In the genomic region with DNA sequence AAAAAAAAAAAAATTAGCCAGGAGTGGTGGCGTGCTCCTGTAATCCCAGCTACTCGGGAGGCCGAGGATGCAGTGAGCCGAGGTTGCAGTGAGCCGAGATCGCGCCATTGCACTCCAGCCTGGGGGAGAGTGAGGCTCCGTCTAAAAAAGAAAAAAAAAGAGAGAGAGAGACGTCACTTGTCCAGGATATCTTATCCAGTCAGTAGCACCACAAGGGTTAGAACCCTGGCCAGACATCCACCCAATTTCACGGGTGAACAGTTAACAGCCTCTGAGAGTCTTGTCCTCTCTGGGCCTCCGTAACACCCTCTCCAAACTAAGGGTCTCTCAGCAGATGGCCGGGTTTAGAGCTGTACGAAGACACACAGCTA, we compare ENCODE assay signal across 8 cellular contexts. TPM values are rescaled to one million over a fixed set of nuclear protein-coding genes. Genes with fewer than 3 reads are reported as not detected.
DNase-seq lines count a peak whose midpoint lies in the region; ATAC-seq, FAIRE-seq and TF ChIP-seq lines count a peak whose summit lies in the region.

No MANE protein-coding gene starts in this region.

- no peaks in the 10 kb centered on the region for H3K27me3 ChIP-seq in keratinocyte (ENCODE audit: control insufficient read depth, extremely low read depth, insufficient read depth, low read length)

- H3K4me3 ChIP-seq in keratinocyte (ENCODE audit: control insufficient read depth in 2 of 3, extremely low read depth in 1 of 3, insufficient read depth in 2 of 3, low read depth in 1 of 3, low read length in 3 of 3) = peak overlapping the region; percentile 77 to 100 (median 96)

- peaks cover 43% of the 10 kb centered on the region for H3K79me2 ChIP-seq in keratinocyte (ENCODE audit: control insufficient read depth, insufficient read depth, low read length)

- H3K27me3 Mint-ChIP-seq in T-helper 2 cell treated with Interferon-gamma antibody and Interleukin-4, amounts not matched to agents 5 μg/mL and 100 μg/mL, for 36 hours (ENCODE audit: low read depth) = no peaks in the 10 kb centered on the region
- H3K27me3 Mint-ChIP-seq in activated T-helper 1 cell treated with anti-CD3 and anti-CD28 coated beads, Interleukin-12 subunit alpha, Interleukin-12 subunit beta, Interleukin-2, Interleukin-4 antibody, amounts not matched to agents 30 ng/mL and 10 ng/mL and 1 ng/mL, durations not matched to agents 14 hours and 24 hours and 36 hours (ENCODE audit: insufficient read depth) = no peaks in the 10 kb centered on the region

- peaks cover 3 to 10% of the 10 kb centered on the region in 2 experiments for H3K36me3 ChIP-seq in keratinocyte (ENCODE audit: control insufficient read depth in 2 of 2, extremely low read depth in 1 of 2, insufficient read depth in 2 of 2, low read length in 2 of 2)

- peaks cover 6% of the 10 kb centered on the region for H4K20me1 ChIP-seq in keratinocyte (ENCODE audit: control insufficient read depth, extremely low read depth, insufficient read depth, low read length)

- H3K4me1 Mint-ChIP-seq in T-helper 2 cell treated with Interferon-gamma antibody and Interleukin-4, amounts not matched to agents 5 μg/mL and 100 μg/mL, for 36 hours (ENCODE audit: low read depth) = peaks cover 27% of the 10 kb centered on the region
- peaks cover 33% of the 10 kb centered on the region for H3K4me1 Mint-ChIP-seq in activated T-helper 1 cell treated with anti-CD3 and anti-CD28 coated beads, Interleukin-12 subunit alpha, Interleukin-12 subunit beta, Interleukin-2, Interleukin-4 antibody, amounts not matched to agents 30 ng/mL and 10 ng/mL and 1 ng/mL, durations not matched to agents 14 hours and 24 hours and 36 hours (ENCODE audit: low read depth)

- FAIRE-seq in keratinocyte (lab: Jason Lieb, UNC) = no peak

- dilution Hi-C loops in keratinocyte (cut with MboI; ENCODE audit: extremely low pct_ligation_motif_present, low sequenced_read_pairs) = no loop called here

- intact Hi-C loops in activated T-helper 1 cell treated with anti-CD3 and anti-CD28 coated beads, Interleukin-12 subunit alpha, Interleukin-12 subunit beta, Interleukin-2, Interleukin-4 antibody, amounts not matched to agents 30 ng/mL and 10 ng/mL and 1 ng/mL, durations not matched to agents 14 hours and 24 hours and 36 hours (cut with micrococcal nuclease) = loop anchor here (1.0 to 5.0 kb wide), 4 partner anchors 39 to 224 kb away; partner anchors contain the start of genes BLOC1S3 and TRAPPC6A

- no peak for ATAC-seq in GM18868 (IDR thresholded peaks at IDR 0.05; ENCODE audit: unreplicated experiment)
- no peak for ATAC-seq in activated CD4-positive, CD25-positive, alpha-beta regulatory T cell treated with anti-CD3 and anti-CD28 coated beads, Interleukin-2, amount 50 U/mL, for 24 hours

- H3K4me1 ChIP-seq in keratinocyte (ENCODE audit: control insufficient read depth, extremely low read depth, insufficient read depth, low read length) = peaks cover 23% of the 10 kb centered on the region

- no peaks in the 10 kb centered on the region for H3K9me3 ChIP-seq in keratinocyte (ENCODE audit: control insufficient read depth, low read depth, low read length)

- H3K9me1 ChIP-seq in keratinocyte (ENCODE audit: control insufficient read depth, extremely low read depth, insufficient read depth, low read length) = no peaks in the 10 kb centered on the region

- peak overlapping the region; percentile 100 for H2AFZ ChIP-seq in keratinocyte (ENCODE audit: control insufficient read depth, low read length)

- H3K9me3 Mint-ChIP-seq in T-helper 2 cell treated with Interferon-gamma antibody and Interleukin-4, amounts not matched to agents 5 μg/mL and 100 μg/mL, for 36 hours = no peaks in the 10 kb centered on the region
- no peaks in the 10 kb centered on the region for H3K9me3 Mint-ChIP-seq in activated T-helper 1 cell treated with anti-CD3 and anti-CD28 coated beads, Interleukin-12 subunit alpha, Interleukin-12 subunit beta, Interleukin-2, Interleukin-4 antibody, amounts not matched to agents 30 ng/mL and 10 ng/mL and 1 ng/mL, durations not matched to agents 14 hours and 24 hours and 36 hours

- no peaks in the 10 kb centered on the region for H3K36me3 Mint-ChIP-seq in T-helper 2 cell treated with Interferon-gamma antibody and Interleukin-4, amounts not matched to agents 5 μg/mL and 100 μg/mL, for 36 hours (ENCODE audit: low read depth)
- peaks cover 1% of the 10 kb centered on the region for H3K36me3 Mint-ChIP-seq in activated T-helper 1 cell treated with anti-CD3 and anti-CD28 coated beads, Interleukin-12 subunit alpha, Interleukin-12 subunit beta, Interleukin-2, Interleukin-4 antibody, amounts not matched to agents 30 ng/mL and 10 ng/mL and 1 ng/mL, durations not matched to agents 14 hours and 24 hours and 36 hours (ENCODE audit: low read depth)

- peak overlapping the region; percentile 99 for H3K27ac Mint-ChIP-seq in T-helper 2 cell treated with Interferon-gamma antibody and Interleukin-4, amounts not matched to agents 5 μg/mL and 100 μg/mL, for 36 hours
- peak overlapping the region; percentile 93 for H3K27ac Mint-ChIP-seq in activated T-helper 1 cell treated with anti-CD3 and anti-CD28 coated beads, Interleukin-12 subunit alpha, Interleukin-12 subunit beta, Interleukin-2, Interleukin-4 antibody, amounts not matched to agents 30 ng/mL and 10 ng/mL and 1 ng/mL, durations not matched to agents 14 hours and 24 hours and 36 hours

- H3K4me2 ChIP-seq in keratinocyte (ENCODE audit: control insufficient read depth, extremely low read depth, insufficient read depth, low read depth, low read length) = peak overlapping the region; percentile 92

- peak overlapping the region; percentile 95 for H3K4me3 Mint-ChIP-seq in T-helper 2 cell treated with Interferon-gamma antibody and Interleukin-4, amounts not matched to agents 5 μg/mL and 100 μg/mL, for 36 hours
- H3K4me3 Mint-ChIP-seq in activated T-helper 1 cell treated with anti-CD3 and anti-CD28 coated beads, Interleukin-12 subunit alpha, Interleukin-12 subunit beta, Interleukin-2, Interleukin-4 antibody, amounts not matched to agents 30 ng/mL and 10 ng/mL and 1 ng/mL, durations not matched to agents 14 hours and 24 hours and 36 hours = peak overlapping the region; percentile 96

- no peak for TF ChIP-seq CTCF in keratinocyte (optimal IDR thresholded peaks at IDR 0.05 in 1 of 3, IDR thresholded peaks at IDR 0.05 in 1 of 3, conservative IDR thresholded peaks at IDR 0.05 in 1 of 3; ENCODE audit: extremely low read depth in 1 of 3, insufficient read depth in 2 of 3, low read length in 3 of 3)

- peak overlapping the region; percentile 99 for H3K9ac ChIP-seq in keratinocyte (ENCODE audit: control insufficient read depth, extremely low read depth, insufficient read depth, low read length)

- H3K27ac ChIP-seq in keratinocyte (ENCODE audit: control insufficient read depth, insufficient read depth, low read length) (peak overlapping the region; percentile 99), temporal lobe (ENCODE audit: low read depth, low read length) (peak overlapping the region; percentile 91)

- DNase-seq in T-helper 2 cell treated with Interferon-gamma antibody and Interleukin-4, amounts not matched to agents 5 μg/mL and 100 μg/mL, for 36 hours (ENCODE audit: low spot score) = no peak
- DNase-seq in T-helper 2 cell (no peak), keratinocyte (ENCODE audit: low read depth, low spot score) (no peak)
- no peak for DNase-seq in activated T-helper 1 cell treated with anti-CD3 and anti-CD28 coated beads, Interleukin-12 subunit alpha, Interleukin-12 subunit beta, Interleukin-2, Interleukin-4 antibody, amounts not matched to agents 30 ng/mL and 10 ng/mL and 1 ng/mL, durations not matched to agents 14 hours and 24 hours and 36 hours (ENCODE audit: low spot score)
- no peak for DNase-seq in stimulated activated CD4-positive, alpha-beta T cell treated with anti-CD3 and anti-CD28 coated beads, Interleukin-4, amount 100 ng/mL, for 1 hour

RNA-seq across cellular contexts. Expression of gene CLPTM1, which starts 0.9 kb away (rescaled TPM):
- total RNA-seq in activated T-helper 1 cell treated with anti-CD3 and anti-CD28 coated beads, Interleukin-12 subunit alpha, Interleukin-12 subunit beta, Interleukin-2, Interleukin-4 antibody, amounts not matched to agents 30 ng/mL and 10 ng/mL and 1 ng/mL, durations not matched to agents 14 hours and 24 hours and 36 hours = 86.1 and 93.1 TPM in 2 replicates
- polyA plus RNA-seq in keratinocyte = 44.6 to 74.6 TPM (median 47.1 TPM) in 3 replicates
- polyA plus RNA-seq in keratinocyte (2011; ENCODE audit: low read depth) = 167 TPM
- polyA plus RNA-seq in keratinocyte (2011; cell fraction: cytosol; rRNA removed) = 53.5 and 67.8 TPM in 2 replicates
- polyA plus RNA-seq in keratinocyte (2011; cell fraction: nucleus; rRNA removed) = 88.7 and 102 TPM in 2 replicates
- 66.0 and 67.4 TPM in 2 replicates for polyA plus RNA-seq in keratinocyte (2012; ENCODE audit: low replicate concordance)
- polyA minus RNA-seq in keratinocyte = 80.3 to 169 TPM (median 87.7 TPM) in 3 replicates
- polyA minus RNA-seq in keratinocyte (2011; cell fraction: cytosol; rRNA and poly(A)+ RNA removed) = 92.7 TPM
- 63.9 and 65.5 TPM in 2 replicates for polyA minus RNA-seq in keratinocyte (2011; cell fraction: nucleus; rRNA and poly(A)+ RNA removed)
- total RNA-seq in temporal lobe = 47.5 TPM

RNA-seq across cellular contexts. Expression of gene APOC2, which starts 8.4 kb away (rescaled TPM):
- total RNA-seq in activated T-helper 1 cell treated with anti-CD3 and anti-CD28 coated beads, Interleukin-12 subunit alpha, Interleukin-12 subunit beta, Interleukin-2, Interleukin-4 antibody, amounts not matched to agents 30 ng/mL and 10 ng/mL and 1 ng/mL, durations not matched to agents 14 hours and 24 hours and 36 hours = not detected in 2 replicates
- not detected in 3 replicates for polyA plus RNA-seq in keratinocyte
- polyA plus RNA-seq in keratinocyte (2011; ENCODE audit: low read depth) = not detected
- not detected in 2 replicates for polyA plus RNA-seq in keratinocyte (2011; cell fraction: cytosol; rRNA removed)
- not detected in 2 replicates for polyA plus RNA-seq in keratinocyte (2011; cell fraction: nucleus; rRNA removed)
- not detected in 2 replicates for polyA plus RNA-seq in keratinocyte (2012; ENCODE audit: low replicate concordance)
- polyA minus RNA-seq in keratinocyte = not detected in 3 replicates
- polyA minus RNA-seq in keratinocyte (2011; cell fraction: cytosol; rRNA and poly(A)+ RNA removed) = not detected
- polyA minus RNA-seq in keratinocyte (2011; cell fraction: nucleus; rRNA and poly(A)+ RNA removed) = not detected in 2 replicates
- 0.49 TPM for total RNA-seq in temporal lobe

RNA-seq across cellular contexts. Expression of gene APOC4, which starts 12.2 kb away (rescaled TPM):
- not detected in 2 replicates for total RNA-seq in activated T-helper 1 cell treated with anti-CD3 and anti-CD28 coated beads, Interleukin-12 subunit alpha, Interleukin-12 subunit beta, Interleukin-2, Interleukin-4 antibody, amounts not matched to agents 30 ng/mL and 10 ng/mL and 1 ng/mL, durations not matched to agents 14 hours and 24 hours and 36 hours
- polyA plus RNA-seq in keratinocyte = not detected in 3 replicates
- polyA plus RNA-seq in keratinocyte (2011; ENCODE audit: low read depth) = not detected
- not detected in 2 replicates for polyA plus RNA-seq in keratinocyte (2011; cell fraction: cytosol; rRNA removed)
- not detected in 2 replicates for polyA plus RNA-seq in keratinocyte (2011; cell fraction: nucleus; rRNA removed)
- polyA plus RNA-seq in keratinocyte (2012; ENCODE audit: low replicate concordance) = not detected in 2 replicates
- not detected in 3 replicates for polyA minus RNA-seq in keratinocyte
- polyA minus RNA-seq in keratinocyte (2011; cell fraction: cytosol; rRNA and poly(A)+ RNA removed) = not detected
- polyA minus RNA-seq in keratinocyte (2011; cell fraction: nucleus; rRNA and poly(A)+ RNA removed) = not detected in 2 replicates
- not detected for total RNA-seq in temporal lobe

RNA-seq across cellular contexts. Expression of gene APOC1, which starts 39.9 kb away (rescaled TPM):
- 1.2 TPM in 1 of 2 replicates, not detected in the other for total RNA-seq in activated T-helper 1 cell treated with anti-CD3 and anti-CD28 coated beads, Interleukin-12 subunit alpha, Interleukin-12 subunit beta, Interleukin-2, Interleukin-4 antibody, amounts not matched to agents 30 ng/mL and 10 ng/mL and 1 ng/mL, durations not matched to agents 14 hours and 24 hours and 36 hours
- 0.40 to 0.79 TPM (median 0.65 TPM) in 3 replicates for polyA plus RNA-seq in keratinocyte
- polyA plus RNA-seq in keratinocyte (2011; ENCODE audit: low read depth) = not detected
- 0.24 and 0.64 TPM in 2 replicates for polyA plus RNA-seq in keratinocyte (2011; cell fraction: cytosol; rRNA removed)
- 0.28 TPM in 1 of 2 replicates, not detected in the other for polyA plus RNA-seq in keratinocyte (2011; cell fraction: nucleus; rRNA removed)
- 1.3 TPM in 1 of 2 replicates, not detected in the other for polyA plus RNA-seq in keratinocyte (2012; ENCODE audit: low replicate concordance)
- 0.54 TPM in 1 of 3 replicates, not detected in the others for polyA minus RNA-seq in keratinocyte
- not detected for polyA minus RNA-seq in keratinocyte (2011; cell fraction: cytosol; rRNA and poly(A)+ RNA removed)
- polyA minus RNA-seq in keratinocyte (2011; cell fraction: nucleus; rRNA and poly(A)+ RNA removed) = not detected in 2 replicates
- 3.4 TPM for total RNA-seq in temporal lobe

RNA-seq across cellular contexts. Expression of gene RELB, which starts 47.0 kb away (rescaled TPM):
- 73.3 and 77.5 TPM in 2 replicates for total RNA-seq in activated T-helper 1 cell treated with anti-CD3 and anti-CD28 coated beads, Interleukin-12 subunit alpha, Interleukin-12 subunit beta, Interleukin-2, Interleukin-4 antibody, amounts not matched to agents 30 ng/mL and 10 ng/mL and 1 ng/mL, durations not matched to agents 14 hours and 24 hours and 36 hours
- 3.6 to 7.3 TPM (median 4.5 TPM) in 3 replicates for polyA plus RNA-seq in keratinocyte
- polyA plus RNA-seq in keratinocyte (2011; ENCODE audit: low read depth) = 3.0 TPM
- polyA plus RNA-seq in keratinocyte (2011; cell fraction: cytosol; rRNA removed) = 4.3 and 9.4 TPM in 2 replicates
- 5.5 and 8.3 TPM in 2 replicates for polyA plus RNA-seq in keratinocyte (2011; cell fraction: nucleus; rRNA removed)
- polyA plus RNA-seq in keratinocyte (2012; ENCODE audit: low replicate concordance) = 7.7 and 10.2 TPM in 2 replicates
- 3.4 to 7.1 TPM (median 4.6 TPM) in 3 replicates for polyA minus RNA-seq in keratinocyte
- polyA minus RNA-seq in keratinocyte (2011; cell fraction: cytosol; rRNA and poly(A)+ RNA removed) = 19.0 TPM
- 4.9 and 5.5 TPM in 2 replicates for polyA minus RNA-seq in keratinocyte (2011; cell fraction: nucleus; rRNA and poly(A)+ RNA removed)
- total RNA-seq in temporal lobe = 0.74 TPM
